In genomic region chr10:4051011-4051407, GRCh38 we compare ENCODE assay signal across 9 cellular contexts.
DNase-seq lines count a peak whose midpoint lies in the region; ATAC-seq, FAIRE-seq and TF ChIP-seq lines count a peak whose summit lies in the region.
"Had no signal": no experiment of that assay in that cellular context is flagged by ENCODE, and none has a peak within 500 bp of the region (broad histone marks: within the 10 kb centered on the region; RNA-seq: fewer than 3 reads in every experiment).

No MANE protein-coding gene starts in this region.

- no peak for TF ChIP-seq CTCF in body of pancreas (IDR thresholded peaks at IDR 0.05)
- TF ChIP-seq CTCF in kidney (IDR thresholded peaks at IDR 0.05; ENCODE audit: borderline replicate concordance, extremely low read depth, insufficient read depth): no peak
- TF ChIP-seq CTCF in smooth muscle cell (IDR thresholded peaks at IDR 0.05; ENCODE audit: borderline replicate concordance, insufficient read depth, poor library complexity, severe bottlenecking): no peak

- H3K27ac ChIP-seq in body of pancreas (peak overlapping the region in 3 of 4 donors; percentile 23 to 47 (median 31)), kidney (ENCODE audit: low read depth in 2 of 2, low read length in 2 of 2) (peak overlapping the region; percentile 33 to 59), smooth muscle cell (ENCODE audit: low read depth) (peak overlapping the region; percentile 48)
- H3K27ac ChIP-seq: HL-60 had no signal

- ATAC-seq in body of pancreas: peak; percentile 75
- ATAC-seq in GM18502 (IDR thresholded peaks at IDR 0.05; ENCODE audit: poor library complexity, unreplicated experiment): no peak

- no peaks in the 10 kb centered on the region for H3K4me1 ChIP-seq in body of pancreas
- H3K4me1 ChIP-seq in kidney (ENCODE audit: control insufficient read depth in 1 of 2, insufficient read depth in 1 of 2, low read depth in 1 of 2, low read length in 2 of 2): peaks cover 0 to 5% of the 10 kb centered on the region in 2 donors
- peaks cover 4% of the 10 kb centered on the region for H3K4me1 ChIP-seq in smooth muscle cell (ENCODE audit: low read depth)

- H3K4me3 ChIP-seq in body of pancreas (no peak overlapping the region), kidney (ENCODE audit: low read length in 2 of 2) (peak overlapping the region; percentile 54 to 55), smooth muscle cell (peak overlapping the region; percentile 28)

- peak overlapping the region; percentile 72 for H3K4me2 ChIP-seq in smooth muscle cell

- DNase-seq in GM18507 (ENCODE audit: extremely low spot score, insufficient read length, low read depth) (no peak), body of pancreas (peak in 3 of 4 donors; percentile 24 to 51 (median 37)), kidney (peak; percentile 76), smooth muscle cell (lab: John Stamatoyannopoulos, UW; ENCODE audit: unreplicated experiment) (no peak), amygdala (lab: John Stamatoyannopoulos, UW) (no peak), GDM1 (lab: John Stamatoyannopoulos, UW) (no peak)
- DNase-seq in stimulated activated CD4-positive, alpha-beta T cell treated with anti-CD3 and anti-CD28 coated beads, Interleukin-4, amount 100 ng/mL, for 4 hours: no peak

- H3F3A ChIP-seq in smooth muscle cell (ENCODE audit: low read depth): no peaks in the 10 kb centered on the region

- no peaks in the 10 kb centered on the region for H4K20me1 ChIP-seq in smooth muscle cell (ENCODE audit: low read depth)

- 42 to 45% methylated on average over 4 of the region's 4 CpGs for WGBS in body of pancreas, 2 donors
- 42% methylated on average over 4 of the region's 4 CpGs for WGBS in smooth muscle cell (ENCODE audit: low lambda C conversion rate)

- FAIRE-seq in GM18507 (lab: Jason Lieb, UNC) (peak; percentile 42), kidney (lab: Jason Lieb, UNC) (no peak)

- no peaks in the 10 kb centered on the region for H3K79me2 ChIP-seq in smooth muscle cell (ENCODE audit: low read depth)

- peak overlapping the region in 1 of 2 donors; percentile 22 for H3K9ac ChIP-seq in kidney (ENCODE audit: low read length in 2 of 2)
- peak overlapping the region; percentile 12 for H3K9ac ChIP-seq in smooth muscle cell (ENCODE audit: low read depth)

- H3K36me3 ChIP-seq in body of pancreas (replicated peaks in 1 of 2; ENCODE audit: insufficient read depth in 1 of 2, low read depth in 2 of 2): no peaks in the 10 kb centered on the region
- H3K36me3 ChIP-seq in kidney (ENCODE audit: control insufficient read depth in 1 of 2, insufficient read depth in 2 of 2, low read length in 2 of 2): no peaks in the 10 kb centered on the region
- H3K36me3 ChIP-seq in smooth muscle cell (ENCODE audit: low read depth): no peaks in the 10 kb centered on the region

- intact Hi-C loops in body of pancreas (cut with DNase I): no loop called here
- intact Hi-C loops in kidney (cut with DNase I): no loop called here

- no peaks in the 10 kb centered on the region for H3K27me3 ChIP-seq in body of pancreas
- H3K27me3 ChIP-seq in smooth muscle cell (ENCODE audit: low read depth): no peaks in the 10 kb centered on the region

- H3K9me3 ChIP-seq in body of pancreas (no peaks in the 10 kb centered on the region), kidney (ENCODE audit: control insufficient read depth in 1 of 2, low read length in 2 of 2) (no peaks in the 10 kb centered on the region), smooth muscle cell (replicated peaks; ENCODE audit: low read depth) (no peaks in the 10 kb centered on the region)

- peak overlapping the region; percentile 78 for H2AFZ ChIP-seq in smooth muscle cell (ENCODE audit: low read depth)

- no peak for TF ChIP-seq POLR2A in body of pancreas (IDR thresholded peaks at IDR 0.05)

Comparison
In these comparisons a context has a peak if more than half of its experiments do, and no peak if none do; other contexts are left out.
1. DNase-seq: peak in body of pancreas (3 of 4) and kidney (single experiment); none in GM18507 (single experiment), smooth muscle cell (single experiment), stimulated activated CD4-positive, alpha-beta T cell treated with anti-CD3 and anti-CD28 coated beads, Interleukin-4, amount 100 ng/mL, for 4 hours (0 of 2), amygdala (0 of 56) and GDM1 (single experiment).
2. H3K4me3 ChIP-seq: peak in kidney (2 of 2) and smooth muscle cell (single experiment); none in body of pancreas (0 of 2).
3. Peak in every context shown above with its lines, with median percentiles within 50 percentile points of each other: H3K27ac ChIP-seq.